1 cellular context compared by ENCODE assay signal in the genomic region with DNA sequence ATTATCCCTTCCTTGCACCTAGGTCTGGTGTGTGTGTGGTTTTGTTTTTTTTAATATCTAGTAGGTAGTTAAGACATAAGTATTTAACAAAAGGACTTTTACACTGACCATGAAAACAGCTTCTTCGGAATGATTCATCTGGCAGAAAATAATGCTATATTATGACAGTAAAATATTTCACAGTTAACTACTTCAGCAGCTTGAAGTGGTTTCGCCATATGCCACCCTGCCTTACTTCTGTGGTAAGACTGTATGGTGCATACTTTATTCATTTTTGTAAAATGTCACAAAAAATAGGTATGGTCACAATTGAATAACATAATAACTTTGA.
TF ChIP-seq lines count a peak whose summit lies in the region.

No MANE protein-coding gene starts in this region.

TF ChIP-seq in WTC11, 78 proteins besides CTCF, POLR2A, EP300 and RAD21 (continued from another document):
- TF ChIP-seq, protein P1, sequence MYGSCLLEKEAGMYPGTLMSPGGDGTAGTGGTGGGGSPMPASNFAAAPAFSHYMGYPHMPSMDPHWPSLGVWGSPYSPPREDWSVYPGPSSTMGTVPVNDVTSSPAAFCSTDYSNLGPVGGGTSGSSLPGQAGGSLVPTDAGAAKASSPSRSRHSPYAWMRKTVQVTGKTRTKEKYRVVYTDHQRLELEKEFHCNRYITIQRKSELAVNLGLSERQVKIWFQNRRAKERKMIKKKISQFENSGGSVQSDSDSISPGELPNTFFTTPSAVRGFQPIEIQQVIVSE (CRISPR knock-in tag; IDR thresholded peaks at IDR 0.05; ENCODE audit: borderline replicate concordance) = no peak
- no peak for TF ChIP-seq ATF1 (CRISPR knock-in tag; IDR thresholded peaks at IDR 0.05)
- no peak for TF ChIP-seq GRHL2 (CRISPR knock-in tag; IDR thresholded peaks at IDR 0.05; ENCODE audit: insufficient replicate concordance, severe bottlenecking)
- TF ChIP-seq, protein P2, sequence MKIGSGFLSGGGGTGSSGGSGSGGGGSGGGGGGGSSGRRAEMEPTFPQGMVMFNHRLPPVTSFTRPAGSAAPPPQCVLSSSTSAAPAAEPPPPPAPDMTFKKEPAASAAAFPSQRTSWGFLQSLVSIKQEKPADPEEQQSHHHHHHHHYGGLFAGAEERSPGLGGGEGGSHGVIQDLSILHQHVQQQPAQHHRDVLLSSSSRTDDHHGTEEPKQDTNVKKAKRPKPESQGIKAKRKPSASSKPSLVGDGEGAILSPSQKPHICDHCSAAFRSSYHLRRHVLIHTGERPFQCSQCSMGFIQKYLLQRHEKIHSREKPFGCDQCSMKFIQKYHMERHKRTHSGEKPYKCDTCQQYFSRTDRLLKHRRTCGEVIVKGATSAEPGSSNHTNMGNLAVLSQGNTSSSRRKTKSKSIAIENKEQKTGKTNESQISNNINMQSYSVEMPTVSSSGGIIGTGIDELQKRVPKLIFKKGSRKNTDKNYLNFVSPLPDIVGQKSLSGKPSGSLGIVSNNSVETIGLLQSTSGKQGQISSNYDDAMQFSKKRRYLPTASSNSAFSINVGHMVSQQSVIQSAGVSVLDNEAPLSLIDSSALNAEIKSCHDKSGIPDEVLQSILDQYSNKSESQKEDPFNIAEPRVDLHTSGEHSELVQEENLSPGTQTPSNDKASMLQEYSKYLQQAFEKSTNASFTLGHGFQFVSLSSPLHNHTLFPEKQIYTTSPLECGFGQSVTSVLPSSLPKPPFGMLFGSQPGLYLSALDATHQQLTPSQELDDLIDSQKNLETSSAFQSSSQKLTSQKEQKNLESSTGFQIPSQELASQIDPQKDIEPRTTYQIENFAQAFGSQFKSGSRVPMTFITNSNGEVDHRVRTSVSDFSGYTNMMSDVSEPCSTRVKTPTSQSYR (CRISPR knock-in tag; IDR thresholded peaks at IDR 0.05) = no peak
